ENCODE assay signal across 11 cellular contexts in the genomic region with DNA sequence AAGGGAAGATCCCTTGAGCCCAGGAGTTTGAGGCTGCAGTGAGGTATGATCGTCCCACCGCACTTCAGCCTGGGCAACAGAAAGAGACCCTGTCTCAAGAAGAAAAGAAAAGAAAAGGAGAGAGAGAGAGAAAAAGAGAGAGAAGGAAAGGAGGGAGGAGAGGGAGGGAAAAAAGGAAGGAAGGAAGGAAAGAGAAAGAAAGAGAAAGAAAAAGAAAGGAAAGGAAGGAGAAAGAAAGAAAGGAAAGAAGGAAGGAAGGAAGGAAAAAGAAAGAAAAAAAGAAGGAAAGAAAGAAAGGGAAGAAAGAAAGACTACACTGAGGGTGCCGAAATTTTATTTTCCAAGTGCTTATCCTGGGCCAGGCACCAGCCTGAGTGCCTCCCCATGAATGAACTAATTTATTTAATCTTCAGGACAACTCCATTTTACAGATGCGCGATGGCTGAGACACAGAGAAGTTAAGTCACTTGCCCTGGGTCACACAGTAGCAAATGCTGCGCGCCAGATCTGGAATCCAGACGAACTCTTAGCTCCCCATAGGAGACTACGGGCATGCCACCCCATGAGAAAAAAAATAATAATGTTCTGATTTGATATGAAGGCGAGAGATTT. TPM values are rescaled to one million over a fixed set of nuclear protein-coding genes. Genes with fewer than 3 reads are reported as not detected.
DNase-seq lines count a peak whose midpoint lies in the region; ATAC-seq and TF ChIP-seq lines count a peak whose summit lies in the region.
"Had no signal": no experiment of that assay in that cellular context is flagged by ENCODE, and none has a peak within 500 bp of the region (broad histone marks: within the 10 kb centered on the region; RNA-seq: fewer than 3 reads in every experiment).

No MANE protein-coding gene starts in this region.

- H3K36me3 Mint-ChIP-seq in activated naive CD8-positive, alpha-beta T cell, result no peaks in the 10 kb centered on the region
- H3K36me3 Mint-ChIP-seq in activated naive CD8-positive, alpha-beta T cell treated with anti-CD3 and anti-CD28 coated beads, Interleukin-2, amount 50 U/mL, for 24 hours (ENCODE audit: low read depth), result no peaks in the 10 kb centered on the region

- H3K27me3 ChIP-seq in tibial nerve, result peaks cover 0 to 6% of the 10 kb centered on the region in 2 donors

- H3K27ac ChIP-seq in coronary artery (peak overlapping the region; percentile 66 to 75), tibial nerve (peak overlapping the region; percentile 55 to 97 (median 81))

- TF ChIP-seq POLR2A in tibial nerve (IDR thresholded peaks at IDR 0.05), result no peak

- DNase-seq in activated naive CD8-positive, alpha-beta T cell treated with anti-CD3 and anti-CD28 coated beads, Interleukin-2, amount 50 U/mL, for 24 hours, result no peak
- DNase-seq in coronary artery (ENCODE audit: low spot score) (peak; percentile 16), mucosa of descending colon (peak in 1 of 3 donors; percentile 19), tibial nerve (ENCODE audit: low spot score in 2 of 2) (no peak), HT-29 (ENCODE audit: low spot score) (no peak)
- DNase-seq: IMR-90; NCI-H2171; stimulated activated CD4-positive, alpha-beta T cell treated with anti-CD3 and anti-CD28 coated beads, Interleukin-4, amount 100 ng/mL, for 1 hour had no signal

- TF ChIP-seq EP300 in tibial nerve (IDR thresholded peaks at IDR 0.05), result no peak

- peak overlapping the region; percentile 37 for H3K4me3 Mint-ChIP-seq in activated naive CD8-positive, alpha-beta T cell
- no peak overlapping the region for H3K4me3 Mint-ChIP-seq in activated naive CD8-positive, alpha-beta T cell treated with anti-CD3 and anti-CD28 coated beads, Interleukin-2, amount 50 U/mL, for 24 hours

- H3K4me1 ChIP-seq in mucosa of descending colon (ENCODE audit: low read depth), result peaks cover 47% of the 10 kb centered on the region
- peaks cover 0 to 65% (median 23%) of the 10 kb centered on the region in 4 donors for H3K4me1 ChIP-seq in tibial nerve

- no peaks in the 10 kb centered on the region for H3K9me3 Mint-ChIP-seq in activated naive CD8-positive, alpha-beta T cell (ENCODE audit: low read depth)
- H3K9me3 Mint-ChIP-seq in activated naive CD8-positive, alpha-beta T cell treated with anti-CD3 and anti-CD28 coated beads, Interleukin-2, amount 50 U/mL, for 24 hours, result no peaks in the 10 kb centered on the region

- H3K9me3 ChIP-seq in mucosa of descending colon (no peaks in the 10 kb centered on the region), tibial nerve (no peaks in the 10 kb centered on the region)

- 47 to 48% methylated on average over 10 of the region's 10 CpGs for WGBS in tibial nerve, 2 donors

- peaks cover 22% of the 10 kb centered on the region for H3K27me3 Mint-ChIP-seq in activated naive CD8-positive, alpha-beta T cell
- H3K27me3 Mint-ChIP-seq in activated naive CD8-positive, alpha-beta T cell treated with anti-CD3 and anti-CD28 coated beads, Interleukin-2, amount 50 U/mL, for 24 hours, result peaks cover 56% of the 10 kb centered on the region

- H3K4me1 Mint-ChIP-seq in activated naive CD8-positive, alpha-beta T cell (ENCODE audit: low read depth), result peaks cover 14% of the 10 kb centered on the region
- peaks cover 25% of the 10 kb centered on the region for H3K4me1 Mint-ChIP-seq in activated naive CD8-positive, alpha-beta T cell treated with anti-CD3 and anti-CD28 coated beads, Interleukin-2, amount 50 U/mL, for 24 hours

- ATAC-seq in activated naive CD8-positive, alpha-beta T cell treated with anti-CD3 and anti-CD28 coated beads, Interleukin-2, amount 50 U/mL, for 24 hours, result no peak
- ATAC-seq in mucosa of descending colon (no peak), HG03095 (IDR thresholded peaks at IDR 0.05; ENCODE audit: unreplicated experiment) (no peak), HG02840 (IDR thresholded peaks at IDR 0.05; ENCODE audit: low FRiP score, unreplicated experiment) (no peak)

- H3K4me3 ChIP-seq in coronary artery (peak overlapping the region; percentile 63), mucosa of descending colon (peak overlapping the region; percentile 44), tibial nerve (peak overlapping the region in 2 of 4 donors; percentile 41 to 49)

- intact Hi-C loops in mucosa of descending colon (cut with DNase I, micrococcal nuclease), result no loop called here

- no peak for TF ChIP-seq CTCF in coronary artery (IDR thresholded peaks at IDR 0.05)
- TF ChIP-seq CTCF in mucosa of descending colon (IDR thresholded peaks at IDR 0.05), result no peak
- no peak for TF ChIP-seq CTCF in tibial nerve (IDR thresholded peaks at IDR 0.05)

- no peaks in the 10 kb centered on the region for H3K36me3 ChIP-seq in mucosa of descending colon (ENCODE audit: low read depth)
- H3K36me3 ChIP-seq in tibial nerve, result no peaks in the 10 kb centered on the region

- H3K27ac Mint-ChIP-seq in activated naive CD8-positive, alpha-beta T cell, result no peak overlapping the region
- H3K27ac Mint-ChIP-seq in activated naive CD8-positive, alpha-beta T cell treated with anti-CD3 and anti-CD28 coated beads, Interleukin-2, amount 50 U/mL, for 24 hours, result no peak overlapping the region

RNA-seq across cellular contexts. Expression of gene CDC42EP5, which starts 2.7 kb away (rescaled TPM):
- 100 to 1,000 TPM; 130 to 446 (median 319) TPM for total RNA-seq in mucosa of descending colon
- 10 to 100 TPM; 38.9 to 62.2 (median 50.2) TPM for total RNA-seq in tibial nerve
- total RNA-seq in HT-29 (2014; rRNA removed; shearing (Covaris generic)), result 59.0 and 72.4 TPM in 2 replicates

RNA-seq across cellular contexts. Expression of gene LENG9, which starts 6.8 kb away (rescaled TPM):
- total RNA-seq in mucosa of descending colon, result 10 to 100 TPM in 2 of 3 donors, 1 to 10 TPM in 1; 9.2 to 21.6 (median 20.9) TPM
- 10 to 100 TPM in 1 of 4 donors, 1 to 10 TPM in 3; 5.9 to 10.3 (median 9.4) TPM for total RNA-seq in tibial nerve
- total RNA-seq in HT-29 (2014; rRNA removed; shearing (Covaris generic)), result 40.2 and 46.4 TPM in 2 replicates

RNA-seq across cellular contexts. Expression of gene LENG8, which starts 21.4 kb away (rescaled TPM):
- total RNA-seq in mucosa of descending colon (100 to 1,000 TPM; 157 to 214 (median 199) TPM), tibial nerve (100 to 1,000 TPM; 189 to 389 (median 285) TPM)
- total RNA-seq in HT-29 (2014; rRNA removed; shearing (Covaris generic)), result 153 TPM in 2 replicates

RNA-seq across cellular contexts. Expression of gene LAIR2, which starts 32.2 kb away (rescaled TPM):
- total RNA-seq in mucosa of descending colon, result not detected
- not detected for total RNA-seq in tibial nerve
- not detected in 2 replicates for total RNA-seq in HT-29 (2014; rRNA removed; shearing (Covaris generic))
- total RNA-seq: IMR-90 had no signal

RNA-seq across cellular contexts. Expression of gene TTYH1, which starts 55.1 kb away (rescaled TPM):
- total RNA-seq in mucosa of descending colon (1 to 10 TPM in 2 of 3 donors, under 1 TPM in 1; 0.55 to 8.7 (median 1.3) TPM), tibial nerve (10 to 100 TPM; 21.0 to 50.0 (median 34.9) TPM)
- total RNA-seq in HT-29 (2014; rRNA removed; shearing (Covaris generic)), result not detected in 2 replicates
- total RNA-seq: IMR-90 had no signal
